1 cellular context compared by ENCODE assay signal in the genomic region with DNA sequence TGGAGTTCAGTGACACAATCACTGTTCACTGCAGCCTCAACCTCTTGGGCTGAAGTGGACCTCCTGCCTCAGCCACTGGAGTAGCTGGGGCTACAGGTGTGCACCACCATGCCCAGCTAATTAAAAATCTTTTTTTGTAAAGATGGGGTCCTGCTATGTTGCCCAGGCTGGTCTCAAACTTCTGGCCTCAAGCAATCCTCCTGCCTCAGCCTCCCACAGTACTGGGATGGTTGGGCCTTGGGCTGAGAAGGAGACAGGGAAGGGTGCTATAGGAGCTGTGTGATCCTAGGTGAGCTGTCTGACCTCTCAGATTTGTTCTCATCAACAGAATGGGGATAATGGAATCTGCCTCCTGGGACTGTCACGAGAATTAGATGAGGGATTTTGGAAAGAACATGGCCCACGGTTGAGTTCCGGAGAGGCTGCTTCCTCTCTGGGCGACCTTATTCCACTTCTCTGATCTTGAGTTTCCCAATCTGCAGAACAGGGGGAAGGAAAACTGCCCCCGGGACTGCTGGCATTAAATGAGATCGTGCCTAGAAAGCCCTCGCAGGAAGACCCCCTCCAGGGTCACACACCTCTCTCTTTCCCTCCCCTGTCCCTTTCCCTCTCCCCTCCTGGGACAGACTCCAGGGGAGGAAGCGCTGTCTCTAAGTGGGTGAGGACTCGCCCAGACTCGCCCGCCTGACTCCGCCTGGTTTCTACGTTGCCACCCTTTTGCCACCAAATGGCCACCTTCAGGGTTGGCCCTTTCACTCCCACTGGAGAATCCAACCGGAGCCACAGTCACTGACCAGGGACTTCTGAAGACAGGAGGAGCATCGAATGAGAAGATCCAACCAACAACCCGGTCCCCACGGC.
TF ChIP-seq lines count a peak whose summit lies in the region.

No MANE protein-coding gene starts in this region.

TF ChIP-seq in WTC11, 78 proteins besides CTCF, POLR2A, EP300 and RAD21 (continued from another document):
- TF ChIP-seq, protein P1, sequence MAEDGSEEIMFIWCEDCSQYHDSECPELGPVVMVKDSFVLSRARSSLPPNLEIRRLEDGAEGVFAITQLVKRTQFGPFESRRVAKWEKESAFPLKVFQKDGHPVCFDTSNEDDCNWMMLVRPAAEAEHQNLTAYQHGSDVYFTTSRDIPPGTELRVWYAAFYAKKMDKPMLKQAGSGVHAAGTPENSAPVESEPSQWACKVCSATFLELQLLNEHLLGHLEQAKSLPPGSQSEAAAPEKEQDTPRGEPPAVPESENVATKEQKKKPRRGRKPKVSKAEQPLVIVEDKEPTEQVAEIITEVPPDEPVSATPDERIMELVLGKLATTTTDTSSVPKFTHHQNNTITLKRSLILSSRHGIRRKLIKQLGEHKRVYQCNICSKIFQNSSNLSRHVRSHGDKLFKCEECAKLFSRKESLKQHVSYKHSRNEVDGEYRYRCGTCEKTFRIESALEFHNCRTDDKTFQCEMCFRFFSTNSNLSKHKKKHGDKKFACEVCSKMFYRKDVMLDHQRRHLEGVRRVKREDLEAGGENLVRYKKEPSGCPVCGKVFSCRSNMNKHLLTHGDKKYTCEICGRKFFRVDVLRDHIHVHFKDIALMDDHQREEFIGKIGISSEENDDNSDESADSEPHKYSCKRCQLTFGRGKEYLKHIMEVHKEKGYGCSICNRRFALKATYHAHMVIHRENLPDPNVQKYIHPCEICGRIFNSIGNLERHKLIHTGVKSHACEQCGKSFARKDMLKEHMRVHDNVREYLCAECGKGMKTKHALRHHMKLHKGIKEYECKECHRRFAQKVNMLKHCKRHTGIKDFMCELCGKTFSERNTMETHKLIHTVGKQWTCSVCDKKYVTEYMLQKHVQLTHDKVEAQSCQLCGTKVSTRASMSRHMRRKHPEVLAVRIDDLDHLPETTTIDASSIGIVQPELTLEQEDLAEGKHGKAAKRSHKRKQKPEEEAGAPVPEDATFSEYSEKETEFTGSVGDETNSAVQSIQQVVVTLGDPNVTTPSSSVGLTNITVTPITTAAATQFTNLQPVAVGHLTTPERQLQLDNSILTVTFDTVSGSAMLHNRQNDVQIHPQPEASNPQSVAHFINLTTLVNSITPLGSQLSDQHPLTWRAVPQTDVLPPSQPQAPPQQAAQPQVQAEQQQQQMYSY (CRISPR knock-in tag; IDR thresholded peaks at IDR 0.05), result no peak
- TF ChIP-seq FOXJ3 (CRISPR knock-in tag; IDR thresholded peaks at IDR 0.05; ENCODE audit: borderline replicate concordance) (no peak), GTF2I (CRISPR knock-in tag; conservative IDR thresholded peaks at IDR 0.05) (no peak)
